1 cellular context compared by ENCODE assay signal in genomic region chr15:92112180-92112579, GRCh38.
TF ChIP-seq lines count a peak whose summit lies in the region.

No MANE protein-coding gene starts in this region.

TF ChIP-seq in IMR-90, 13 proteins besides CTCF, POLR2A, EP300 and RAD21 (continued from another document):
- TF ChIP-seq CHD1 (IDR thresholded peaks at IDR 0.05; ENCODE audit: low read depth, low read length), result no peak
- TF ChIP-seq SMC3 (IDR thresholded peaks at IDR 0.05; ENCODE audit: low read depth, low read length), result no peak
- no peak for TF ChIP-seq BHLHE40 (IDR thresholded peaks at IDR 0.05; ENCODE audit: low read depth, low read length)
- TF ChIP-seq USF2 (IDR thresholded peaks at IDR 0.05; ENCODE audit: low read depth, low read length), result no peak
- no peak for TF ChIP-seq RFX5 (IDR thresholded peaks at IDR 0.05; ENCODE audit: low read depth, low read length)
- TF ChIP-seq MAZ (IDR thresholded peaks at IDR 0.05; ENCODE audit: borderline replicate concordance, low read depth, low read length), result no peak
- TF ChIP-seq NFE2L2 (IDR thresholded peaks at IDR 0.05; ENCODE audit: low read depth, low read length), result no peak
- TF ChIP-seq FOS (IDR thresholded peaks at IDR 0.05; ENCODE audit: low read depth, low read length), result no peak
- TF ChIP-seq CEBPB (IDR thresholded peaks at IDR 0.05; ENCODE audit: low read depth, low read length), result no peak
TF ChIP-seq in IMR-90: peak in this region for 0.
